8 cellular contexts compared by ENCODE assay signal in genomic region chr2:24124003-24124585, GRCh38. TPM values are rescaled to one million over a fixed set of nuclear protein-coding genes. Genes with fewer than 3 reads are reported as not detected.
DNase-seq lines count a peak whose midpoint lies in the region; ATAC-seq and TF ChIP-seq lines count a peak whose summit lies in the region.

No MANE protein-coding gene starts in this region.

- H3K27me3 Mint-ChIP-seq in activated B cell treated with CpG ODN at 0.5 μM for 24 hours: no peaks in the 10 kb centered on the region

- peak overlapping the region; percentile 81 for H3K9ac ChIP-seq in skeletal muscle satellite cell (ENCODE audit: low read depth, low read length)

- H3K4me3 ChIP-seq in AG04449 (ENCODE audit: low read depth, low read length) (peak overlapping the region; percentile 83), skeletal muscle satellite cell (ENCODE audit: low read length) (peak overlapping the region; percentile 96)

- peak overlapping the region; percentile 82 for H3K4me2 ChIP-seq in skeletal muscle satellite cell (ENCODE audit: low read length)

- H3K27me3 ChIP-seq in skeletal muscle satellite cell (ENCODE audit: control insufficient read depth, insufficient read depth, low read length): no peaks in the 10 kb centered on the region

- no peak for TF ChIP-seq CTCF in AG04449 (IDR thresholded peaks at IDR 0.05; ENCODE audit: insufficient read depth, low read length, missing control alignments)
- no peak for TF ChIP-seq CTCF in activated B cell treated with CpG ODN at 0.5 μM for 24 hours (IDR thresholded peaks at IDR 0.05)

- CTCF ChIA-PET in AG04449 (lab: Yijun Ruan, JAX): interaction anchor here (1.1 to 3.3 kb wide), 2 partner anchors 40 to 300 kb away, joined by 6 to 15 read pairs; partner anchors contain the start of gene TP53I3
- CTCF ChIA-PET in activated B cell treated with CpG ODN at 0.5 μM for 24 hours (lab: Charles Lee): interaction anchor here (2.4 kb wide), 1 partner anchor 40 kb away, joined by 6 read pairs; the partner anchor contains the start of gene TP53I3

- peaks cover 13% of the 10 kb centered on the region for H3K4me1 ChIP-seq in skeletal muscle satellite cell (ENCODE audit: control insufficient read depth, insufficient read depth, low read length)

- peak; percentile 2 for ATAC-seq in GM18520 (IDR thresholded peaks at IDR 0.05; ENCODE audit: unreplicated experiment)
- ATAC-seq in HG03442 (IDR thresholded peaks at IDR 0.05; ENCODE audit: unreplicated experiment): peak; percentile 10
- no peak for ATAC-seq in activated B cell treated with CpG ODN at 0.5 μM for 24 hours (ENCODE audit: low read depth)
- ATAC-seq in left ventricle myocardium superior: peak; percentile 4

- peaks cover 15% of the 10 kb centered on the region for H3K4me1 Mint-ChIP-seq in activated B cell treated with CpG ODN at 0.5 μM for 24 hours

- H3K9me3 Mint-ChIP-seq in activated B cell treated with CpG ODN at 0.5 μM for 24 hours: no peaks in the 10 kb centered on the region

- H3K4me3 Mint-ChIP-seq in activated B cell treated with CpG ODN at 0.5 μM for 24 hours: peak overlapping the region; percentile 85

- H3K36me3 Mint-ChIP-seq in activated B cell treated with CpG ODN at 0.5 μM for 24 hours (ENCODE audit: low read depth): no peaks in the 10 kb centered on the region

- POLR2A ChIA-PET in AG04449 (lab: Yijun Ruan, JAX): interaction anchor here (0.6 to 2.0 kb wide), 3 partner anchors 38 to 82 kb away, joined by 3 to 10 read pairs (median 3); partner anchors contain the start of gene TP53I3
- POLR2A ChIA-PET in activated B cell treated with CpG ODN at 0.5 μM for 24 hours (lab: Charles Lee): interaction anchor here (0.6 to 3.1 kb wide), 7 partner anchors 11 to 197 kb away, joined by 3 to 14 read pairs (median 4); partner anchors contain the start of genes ATAD2B, FKBP1B and SF3B6

- H3K9me3 ChIP-seq in skeletal muscle satellite cell (replicated peaks; ENCODE audit: low read length): no peaks in the 10 kb centered on the region

- intact Hi-C loops in activated B cell treated with CpG ODN at 0.5 μM for 24 hours (cut with micrococcal nuclease) (no loop called here), left ventricle myocardium superior (cut with micrococcal nuclease) (no loop called here)

- no peaks in the 10 kb centered on the region for H3K36me3 ChIP-seq in skeletal muscle satellite cell (ENCODE audit: insufficient read depth, low read length)

- H3K27ac Mint-ChIP-seq in activated B cell treated with CpG ODN at 0.5 μM for 24 hours: peak overlapping the region; percentile 92

- no peak for DNase-seq in AG04449 (ENCODE audit: low read depth, low spot score)
- no peak for DNase-seq in activated B cell treated with CpG ODN at 0.5 μM for 24 hours
- DNase-seq in left ventricle myocardium superior: no peak
- DNase-seq in NCI-H526 treated with DMSO at 0.1 percent for 48 hours (lab: John Stamatoyannopoulos, UW): no peak
- no peak for DNase-seq in NCI-H526 (lab: John Stamatoyannopoulos, UW)

RNA-seq across cellular contexts. Expression of gene FAM228B, which starts 0.8 kb away (rescaled TPM):
- total RNA-seq in activated B cell treated with CpG ODN at 0.5 μM for 24 hours: 24.7 and 26.2 TPM in 2 replicates
- total RNA-seq in left ventricle myocardium superior: 27.3 TPM
- 2.6 and 4.1 TPM in 2 replicates for total RNA-seq in skeletal muscle satellite cell (2012; rRNA removed)

RNA-seq across cellular contexts. Expression of gene PFN4, which starts 1.0 kb away (rescaled TPM):
- total RNA-seq in activated B cell treated with CpG ODN at 0.5 μM for 24 hours (0.34 and 0.60 TPM in 2 replicates), left ventricle myocardium superior (0.62 TPM)
- total RNA-seq in skeletal muscle satellite cell (2012; rRNA removed): not detected in 2 replicates

RNA-seq across cellular contexts. Expression of gene TP53I3, which starts 39.5 kb away (rescaled TPM):
- total RNA-seq in activated B cell treated with CpG ODN at 0.5 μM for 24 hours: 4.4 and 6.3 TPM in 2 replicates
- total RNA-seq in left ventricle myocardium superior: 13.3 TPM
- 44.1 and 50.5 TPM in 2 replicates for total RNA-seq in skeletal muscle satellite cell (2012; rRNA removed)

RNA-seq across cellular contexts. Expression of gene SF3B6, which starts 48.0 kb away (rescaled TPM):
- total RNA-seq in activated B cell treated with CpG ODN at 0.5 μM for 24 hours (70.4 and 71.4 TPM in 2 replicates), left ventricle myocardium superior (58.2 TPM)
- 201 and 213 TPM in 2 replicates for total RNA-seq in skeletal muscle satellite cell (2012; rRNA removed)

RNA-seq across cellular contexts. Expression of gene FAM228A, which starts 50.8 kb away (rescaled TPM):
- total RNA-seq in activated B cell treated with CpG ODN at 0.5 μM for 24 hours (not detected in 2 replicates), left ventricle myocardium superior (0.15 TPM)
- under 0.01 and 0.87 TPM in 2 replicates for total RNA-seq in skeletal muscle satellite cell (2012; rRNA removed)
